In genomic region chr15:67097893-67098740, GRCh38 we compare ENCODE assay signal across 8 cellular contexts. TPM values are rescaled to one million over a fixed set of nuclear protein-coding genes. Genes with fewer than 3 reads are reported as not detected.
A peak's percentile ranks its signal among the peaks of the same experiment; 100 is the strongest.
DNase-seq lines count a peak whose midpoint lies in the region; ATAC-seq and TF ChIP-seq lines count a peak whose summit lies in the region.

No MANE protein-coding gene starts in this region.

- H3K9me3 Mint-ChIP-seq in T-helper 2 cell treated with Interferon-gamma antibody and Interleukin-4, amounts not matched to agents 5 μg/mL and 100 μg/mL, for 36 hours: no peaks in the 10 kb centered on the region

- no peak for TF ChIP-seq CTCF in epithelial cell of proximal tubule (conservative IDR thresholded peaks at IDR 0.05; ENCODE audit: low read depth, low read length)

- H3K36me3 Mint-ChIP-seq in T-helper 2 cell treated with Interferon-gamma antibody and Interleukin-4, amounts not matched to agents 5 μg/mL and 100 μg/mL, for 36 hours (ENCODE audit: low read depth): peaks cover 63% of the 10 kb centered on the region

- H3K27ac Mint-ChIP-seq in T-helper 2 cell treated with Interferon-gamma antibody and Interleukin-4, amounts not matched to agents 5 μg/mL and 100 μg/mL, for 36 hours: peak overlapping the region; percentile 95

- DNase-seq in GF-D8 (lab: John Stamatoyannopoulos, UW) (peak; percentile 20), epithelial cell of proximal tubule (ENCODE audit: low read depth) (no peak), posterior vena cava (ENCODE audit: low spot score) (peak; percentile 85), anterior cingulate cortex (lab: John Stamatoyannopoulos, UW) (no peak), epidermal melanocyte (ENCODE audit: insufficient read length, low spot score) (no peak), NCI-H446 (lab: John Stamatoyannopoulos, UW) (no peak)
- DNase-seq in T-helper 2 cell treated with Interferon-gamma antibody and Interleukin-4, amounts not matched to agents 5 μg/mL and 100 μg/mL, for 36 hours (ENCODE audit: low spot score): no peak

- peak overlapping the region; percentile 88 for H3K4me3 Mint-ChIP-seq in T-helper 2 cell treated with Interferon-gamma antibody and Interleukin-4, amounts not matched to agents 5 μg/mL and 100 μg/mL, for 36 hours

- H3K27me3 Mint-ChIP-seq in T-helper 2 cell treated with Interferon-gamma antibody and Interleukin-4, amounts not matched to agents 5 μg/mL and 100 μg/mL, for 36 hours (ENCODE audit: low read depth): no peaks in the 10 kb centered on the region

- intact Hi-C loops in posterior vena cava (cut with DNase I): no loop called here

- ATAC-seq in HG02571 (IDR thresholded peaks at IDR 0.05; ENCODE audit: unreplicated experiment): no peak

- H3K4me1 Mint-ChIP-seq in T-helper 2 cell treated with Interferon-gamma antibody and Interleukin-4, amounts not matched to agents 5 μg/mL and 100 μg/mL, for 36 hours (ENCODE audit: low read depth): peaks cover 57% of the 10 kb centered on the region

- peak overlapping the region; percentile 12 for H3K4me3 ChIP-seq in epithelial cell of proximal tubule (ENCODE audit: low read depth, low read length)

RNA-seq across cellular contexts. Expression of gene SMAD3, which starts 32.7 kb away (rescaled TPM):
- total RNA-seq in epithelial cell of proximal tubule (58.2 and 97.4 TPM in 2 replicates), posterior vena cava (10 to 100 TPM; 56.3 to 62.7 TPM)

Comparison
In these comparisons a context has a peak if more than half of its experiments do, and no peak if none do; other contexts are left out.
1. DNase-seq: peak in GF-D8 (single experiment) and posterior vena cava (single experiment); none in T-helper 2 cell treated with Interferon-gamma antibody and Interleukin-4, amounts not matched to agents 5 μg/mL and 100 μg/mL, for 36 hours (single experiment), epithelial cell of proximal tubule (single experiment), anterior cingulate cortex (0 of 58), epidermal melanocyte (single experiment) and NCI-H446 (0 of 2).